ENCODE assay signal across 8 cellular contexts in the genomic region with DNA sequence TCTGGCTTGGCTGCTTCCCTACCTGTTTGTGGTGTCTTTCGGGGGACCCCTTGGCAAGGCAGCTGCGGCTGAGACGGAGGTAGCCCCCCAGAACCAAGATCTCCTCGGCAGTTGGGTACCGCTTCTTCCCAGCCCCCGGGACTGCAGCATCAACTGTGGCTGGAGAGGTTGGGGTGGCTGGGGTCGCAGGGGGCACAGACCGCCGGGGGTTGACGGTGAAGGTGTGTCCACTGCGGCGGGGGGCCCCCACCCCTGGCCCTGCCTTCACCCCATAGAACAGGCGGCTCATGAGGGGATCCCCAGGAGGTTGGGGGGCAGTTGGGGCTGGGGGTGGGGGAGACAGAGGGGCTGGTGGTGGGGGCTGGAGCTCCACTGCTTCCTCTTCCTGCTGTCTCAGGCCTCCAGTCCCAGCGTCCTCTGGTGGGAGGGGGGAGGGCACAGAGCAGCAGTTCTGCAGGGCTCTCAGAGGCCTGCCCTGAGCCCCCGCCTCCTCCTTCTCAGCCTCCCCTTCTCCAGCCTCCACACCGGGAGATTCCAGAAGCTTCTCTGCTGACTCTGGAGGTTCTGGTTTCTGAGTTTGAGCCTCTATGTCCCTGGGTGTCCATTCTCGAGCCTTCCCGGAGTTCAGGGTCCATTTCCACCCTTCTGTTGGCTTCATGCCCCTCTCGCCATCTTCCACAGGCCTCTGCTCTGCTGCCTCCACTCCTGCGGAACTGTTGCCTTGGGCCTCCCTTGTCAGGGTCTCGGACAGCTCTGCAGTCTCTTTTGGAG. TPM values are rescaled to one million over a fixed set of nuclear protein-coding genes. Genes with fewer than 3 reads are reported as not detected.
DNase-seq lines count a peak whose midpoint lies in the region; ATAC-seq and TF ChIP-seq lines count a peak whose summit lies in the region.

No MANE protein-coding gene starts in this region.

- H3K27me3 ChIP-seq in OCI-LY3 (ENCODE audit: low read depth, low read length) (no peaks in the 10 kb centered on the region), gastrocnemius medialis (peaks cover 0 to 2% (median 0%) of the 10 kb centered on the region in 3 donors)

- H3K9me3 ChIP-seq in ES-I3 (ENCODE audit: control insufficient read depth, insufficient read depth, low read length) (no peaks in the 10 kb centered on the region), OCI-LY3 (ENCODE audit: insufficient read depth, low read length) (no peaks in the 10 kb centered on the region), gastrocnemius medialis (no peaks in the 10 kb centered on the region)

- ATAC-seq in left ventricle myocardium superior (no peak), gastrocnemius medialis (no peak), GM21360 (IDR thresholded peaks at IDR 0.05; ENCODE audit: unreplicated experiment) (no peak), HG02588 (IDR thresholded peaks at IDR 0.05; ENCODE audit: unreplicated experiment) (no peak)

- H2AFZ ChIP-seq in OCI-LY3 (ENCODE audit: low read depth, low read length): no peak overlapping the region

- H4K20me1 ChIP-seq in OCI-LY3 (ENCODE audit: insufficient read depth, low read length): peaks cover 8% of the 10 kb centered on the region; the same call in 1 of the 2 replicates

- H3K4me2 ChIP-seq in OCI-LY3 (ENCODE audit: low read length): peak overlapping the region; percentile 100

- H3K27me3 Mint-ChIP-seq in activated naive CD4-positive, alpha-beta T cell treated with anti-CD3 and anti-CD28 coated beads, Interleukin-2, amount 50 U/mL, for 24 hours: no peaks in the 10 kb centered on the region

- no peak for TF ChIP-seq CTCF in OCI-LY3 (IDR thresholded peaks at IDR 0.05; ENCODE audit: low read depth, low read length)
- no peak for TF ChIP-seq CTCF in gastrocnemius medialis (IDR thresholded peaks at IDR 0.05 in 4 of 5, conservative IDR thresholded peaks at IDR 0.05 in 1 of 5)

- in situ Hi-C loops in gastrocnemius medialis (cut with MboI; ENCODE audit: low sequenced_read_pairs in 4 of 4): loop anchor here in 3 of 4 donors (5.0 to 10.0 kb wide), 2 partner anchors 38 to 140 kb away; a partner anchor contains a TSS

- intact Hi-C loops in left ventricle myocardium superior (cut with micrococcal nuclease) (no loop called here), gastrocnemius medialis (cut with DNase I; ENCODE audit: low total_unique reads) (loop anchor here (5.0 kb wide), 2 partner anchors 198 to 513 kb away; a partner anchor contains a TSS)

- peaks cover 64% of the 10 kb centered on the region for H3K79me2 ChIP-seq in OCI-LY3 (ENCODE audit: low read length)

- peaks cover 40% of the 10 kb centered on the region for H3K4me1 Mint-ChIP-seq in activated naive CD4-positive, alpha-beta T cell treated with anti-CD3 and anti-CD28 coated beads, Interleukin-2, amount 50 U/mL, for 24 hours

- DNase-seq in left ventricle myocardium superior: peak; percentile 72
- peak in 1 of 2 donors; percentile 44 for DNase-seq in gastrocnemius medialis
- DNase-seq in retina: no peak

- peak overlapping the region; percentile 90 for H3K4me3 ChIP-seq in OCI-LY3 (ENCODE audit: low read length)
- peak overlapping the region; percentile 67 to 97 (median 96) for H3K4me3 ChIP-seq in gastrocnemius medialis

- peaks cover 26% of the 10 kb centered on the region for H3K36me3 Mint-ChIP-seq in activated naive CD4-positive, alpha-beta T cell treated with anti-CD3 and anti-CD28 coated beads, Interleukin-2, amount 50 U/mL, for 24 hours

- no peaks in the 10 kb centered on the region for H3K36me3 ChIP-seq in ES-I3 (ENCODE audit: insufficient read depth, low read length)
- H3K36me3 ChIP-seq in OCI-LY3 (replicated peaks; ENCODE audit: low read depth, low read length): peaks cover 3% of the 10 kb centered on the region
- H3K36me3 ChIP-seq in gastrocnemius medialis: peaks cover 0 to 4% of the 10 kb centered on the region in 2 donors

- peak overlapping the region; percentile 96 for H3K27ac Mint-ChIP-seq in activated naive CD4-positive, alpha-beta T cell treated with anti-CD3 and anti-CD28 coated beads, Interleukin-2, amount 50 U/mL, for 24 hours

- H3K27ac ChIP-seq in OCI-LY3 (ENCODE audit: low read length): peak overlapping the region; percentile 90
- H3K27ac ChIP-seq in gastrocnemius medialis: peak overlapping the region; percentile 93 to 99 (median 97)

- H3K9ac ChIP-seq in ES-I3 (ENCODE audit: low read depth, low read length) (peak overlapping the region; percentile 87), OCI-LY3 (ENCODE audit: low read length) (peak overlapping the region; percentile 93)

- H3K4me3 Mint-ChIP-seq in activated naive CD4-positive, alpha-beta T cell treated with anti-CD3 and anti-CD28 coated beads, Interleukin-2, amount 50 U/mL, for 24 hours: peak overlapping the region; percentile 91

- peaks cover 22% of the 10 kb centered on the region for H3K4me1 ChIP-seq in ES-I3 (ENCODE audit: insufficient read depth, low read length)
- peaks cover 38% of the 10 kb centered on the region for H3K4me1 ChIP-seq in OCI-LY3 (ENCODE audit: low read length)
- H3K4me1 ChIP-seq in gastrocnemius medialis: peaks cover 35 to 36% of the 10 kb centered on the region in 2 donors

- no peak for TF ChIP-seq POLR2A in gastrocnemius medialis (IDR thresholded peaks at IDR 0.05)

- no peaks in the 10 kb centered on the region for H3K9me3 Mint-ChIP-seq in activated naive CD4-positive, alpha-beta T cell treated with anti-CD3 and anti-CD28 coated beads, Interleukin-2, amount 50 U/mL, for 24 hours

RNA-seq across cellular contexts. Expression of a gene that starts 1.9 kb away (rescaled TPM):
- total RNA-seq in left ventricle myocardium superior: 15.0 TPM
- 10 to 100 TPM in 3 of 4 donors, 1 to 10 TPM in 1; 4.4 to 16.9 (median 12.4) TPM for total RNA-seq in gastrocnemius medialis

RNA-seq across cellular contexts. Expression of a gene that starts 6.2 kb away (rescaled TPM):
- 4.6 TPM for total RNA-seq in left ventricle myocardium superior
- 1 to 10 TPM in 3 of 4 donors, under 1 TPM in 1; 0.32 to 2.0 (median 1.4) TPM for total RNA-seq in gastrocnemius medialis

RNA-seq across cellular contexts. Expression of a gene that starts 11.8 kb away (rescaled TPM):
- 20.2 TPM for total RNA-seq in left ventricle myocardium superior
- 10 to 100 TPM; 39.1 to 74.8 (median 49.4) TPM for total RNA-seq in gastrocnemius medialis

RNA-seq across cellular contexts. Expression of a gene that starts 32.5 kb away (rescaled TPM):
- 13.2 TPM for total RNA-seq in left ventricle myocardium superior
- total RNA-seq in gastrocnemius medialis: 1 to 10 TPM; 3.6 to 8.9 (median 6.2) TPM

RNA-seq across cellular contexts. Expression of a gene that starts 35.6 kb away (rescaled TPM):
- total RNA-seq in left ventricle myocardium superior (196 TPM), gastrocnemius medialis (100 to 1,000 TPM in 3 of 4 donors, 10 to 100 TPM in 1; 79.7 to 294 (median 193) TPM)
